Comparison of ENCODE assay signal across 8 cellular contexts in the genomic region with DNA sequence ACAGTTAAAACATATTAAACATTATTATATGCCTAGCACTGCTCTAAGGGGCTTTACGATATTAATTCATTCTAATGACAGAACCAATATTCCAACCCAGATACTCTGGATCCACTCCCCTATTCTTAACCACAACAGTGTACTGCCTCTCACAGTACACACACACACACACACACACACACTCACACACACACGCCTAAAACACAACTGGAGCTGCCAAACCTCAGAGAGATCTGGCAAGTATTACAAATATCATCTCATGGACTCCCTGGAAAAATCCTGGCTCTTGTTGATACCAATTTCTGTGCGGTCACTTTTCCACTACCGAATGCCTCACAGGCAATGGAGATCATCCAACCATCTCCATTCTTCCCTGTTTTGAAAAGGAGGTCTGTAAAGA. TPM values are rescaled to one million over a fixed set of nuclear protein-coding genes. Genes with fewer than 3 reads are reported as not detected.
A peak's percentile ranks its signal among the peaks of the same experiment; 100 is the strongest.
DNase-seq lines count a peak whose midpoint lies in the region; ATAC-seq and TF ChIP-seq lines count a peak whose summit lies in the region.

No MANE protein-coding gene starts in this region.

- no peaks in the 10 kb centered on the region for H3K36me3 ChIP-seq in GM23338 (ENCODE audit: insufficient read depth)
- H3K36me3 ChIP-seq in cardiac muscle cell = no peaks in the 10 kb centered on the region
- peaks cover under 1% of the 10 kb centered on the region for H3K36me3 ChIP-seq in skeletal muscle satellite cell (ENCODE audit: insufficient read depth, low read length)
- H3K36me3 ChIP-seq in effector memory CD4-positive, alpha-beta T cell (ENCODE audit: control insufficient read depth, insufficient read depth, low read length) = peaks cover 6% of the 10 kb centered on the region

- H3K9me3 ChIP-seq in cardiac muscle cell (ENCODE audit: low read depth) = no peaks in the 10 kb centered on the region
- no peaks in the 10 kb centered on the region for H3K9me3 ChIP-seq in skeletal muscle satellite cell (replicated peaks; ENCODE audit: low read length)
- no peaks in the 10 kb centered on the region for H3K9me3 ChIP-seq in effector memory CD4-positive, alpha-beta T cell (ENCODE audit: control insufficient read depth, low read length)

- H3K4me1 ChIP-seq in GM23338 (ENCODE audit: insufficient read depth) (peaks cover 14% of the 10 kb centered on the region), cardiac muscle cell (ENCODE audit: low read depth) (peaks cover 6% of the 10 kb centered on the region), skeletal muscle satellite cell (ENCODE audit: control insufficient read depth, insufficient read depth, low read length) (peaks cover 17% of the 10 kb centered on the region)
- peaks cover 4% of the 10 kb centered on the region for H3K4me1 ChIP-seq in effector memory CD4-positive, alpha-beta T cell (ENCODE audit: control insufficient read depth, insufficient read depth, low read length, poor library complexity, severe bottlenecking)

- H3K27ac ChIP-seq in GM23338 (ENCODE audit: low read depth) (no peak overlapping the region), cardiac muscle cell (peak overlapping the region; percentile 90)
- H3K27ac ChIP-seq in effector memory CD4-positive, alpha-beta T cell (ENCODE audit: insufficient read depth, low read length, poor library complexity, severe bottlenecking) = no peak overlapping the region

- H3K79me2 ChIP-seq in GM23338 (replicated peaks; ENCODE audit: insufficient read depth) = peaks cover 42% of the 10 kb centered on the region

- H3K27me3 Mint-ChIP-seq in GM23338 (ENCODE audit: insufficient read depth, low read depth, poor library complexity) = peaks cover 6% of the 10 kb centered on the region
- peaks cover 3% of the 10 kb centered on the region; the same call in 1 of the 2 replicates for H3K27me3 Mint-ChIP-seq in WTC11 (ENCODE audit: low read depth)

- H3K27me3 ChIP-seq in GM23338 (ENCODE audit: insufficient read depth) (no peaks in the 10 kb centered on the region), cardiac muscle cell (peaks cover 3% of the 10 kb centered on the region), skeletal muscle satellite cell (ENCODE audit: control insufficient read depth, insufficient read depth, low read length) (peaks cover 8% of the 10 kb centered on the region)
- no peaks in the 10 kb centered on the region for H3K27me3 ChIP-seq in effector memory CD4-positive, alpha-beta T cell (replicated peaks; ENCODE audit: control insufficient read depth, insufficient read depth, low read length, poor library complexity, severe bottlenecking)

- DNase-seq in GM23338 (ENCODE audit: low spot score) = no peak
- DNase-seq in WTC11 (ENCODE audit: low spot score) = no peak
- DNase-seq in cardiac muscle cell (ENCODE audit: low read depth in 1 of 2, low spot score in 1 of 2) = peak; percentile 0 to 75
- no peak for DNase-seq in GM20000 (ENCODE audit: low spot score)
- DNase-seq in NCI-H748 (lab: John Stamatoyannopoulos, UW; ENCODE audit: unreplicated experiment) = no peak
- DNase-seq in NCI-H2107 treated with DMSO at 0.1 percent for 48 hours (lab: John Stamatoyannopoulos, UW; ENCODE audit: unreplicated experiment) = no peak
- DNase-seq in effector memory CD4-positive, alpha-beta T cell = no peak

- H3K27ac Mint-ChIP-seq in GM23338 (no peak overlapping the region), WTC11 (no peak overlapping the region; the same call in 1 of the 2 replicates)

- POLR2A ChIA-PET in WTC11 (lab: Charles Lee) = interaction anchor here (1.7 kb wide), 1 partner anchor 33 kb away, joined by 5 read pairs; the partner anchor contains the start of gene ZNF780B

- H3K4me1 Mint-ChIP-seq in GM23338 (peaks cover 15% of the 10 kb centered on the region), WTC11 (peaks cover 15% of the 10 kb centered on the region)

- H2AFZ ChIP-seq in GM23338 = no peak overlapping the region

- ATAC-seq in GM23338 (no peak), WTC11 (no peak)

- no peaks in the 10 kb centered on the region for H3K9me2 ChIP-seq in GM23338 (ENCODE audit: insufficient read depth)

- no peaks in the 10 kb centered on the region for H4K20me1 ChIP-seq in GM23338 (replicated peaks; ENCODE audit: insufficient read depth)

- H3K9me3 Mint-ChIP-seq in GM23338 (no peaks in the 10 kb centered on the region), WTC11 (peaks cover 9% of the 10 kb centered on the region)

- TF ChIP-seq CTCF in GM23338 (conservative IDR thresholded peaks at IDR 0.05; ENCODE audit: low read depth in 2 of 2) (no peak), WTC11 (IDR thresholded peaks at IDR 0.05) (no peak), cardiac muscle cell (IDR thresholded peaks at IDR 0.05; ENCODE audit: low read depth, low read length) (no peak), GM20000 (IDR thresholded peaks at IDR 0.05; ENCODE audit: extremely low read depth, missing control alignments) (no peak)

- CTCF ChIA-PET in WTC11 (lab: Charles Lee) = no interaction called here

- H3F3A ChIP-seq in GM23338 (replicated peaks; ENCODE audit: low read depth) = no peaks in the 10 kb centered on the region

- H3K4me3 ChIP-seq in GM23338 (peak overlapping the region; percentile 92), cardiac muscle cell (peak overlapping the region; percentile 71), skeletal muscle satellite cell (ENCODE audit: low read length) (peak overlapping the region; percentile 92)
- H3K4me3 ChIP-seq in effector memory CD4-positive, alpha-beta T cell (ENCODE audit: insufficient read depth, low read depth, low read length, poor library complexity, severe bottlenecking) = no peak overlapping the region

- peak overlapping the region; percentile 92 for H3K9ac ChIP-seq in skeletal muscle satellite cell (ENCODE audit: low read depth, low read length)

- peaks cover 9% of the 10 kb centered on the region; the same call in 2 of the 3 replicates for H3K36me3 Mint-ChIP-seq in GM23338 (ENCODE audit: low read depth)
- H3K36me3 Mint-ChIP-seq in WTC11 = peaks cover 11% of the 10 kb centered on the region; the same call in 1 of the 2 replicates

- H3K4me2 ChIP-seq in GM23338 (peak overlapping the region; percentile 78), skeletal muscle satellite cell (ENCODE audit: low read length) (peak overlapping the region; percentile 88)

- H3K4me3 Mint-ChIP-seq in GM23338 (peak overlapping the region; percentile 100), WTC11 (peak overlapping the region; percentile 100)

TF ChIP-seq in GM23338, 12 proteins besides CTCF, POLR2A, EP300 and RAD21 (continues in another document):
- no peak for TF ChIP-seq ZNF114 (CRISPR knock-in tag; IDR thresholded peaks at IDR 0.05)
- TF ChIP-seq STAT1 (IDR thresholded peaks at IDR 0.05; ENCODE audit: unreplicated experiment) = no peak
- no peak for TF ChIP-seq EZH2phosphoT487 (IDR thresholded peaks at IDR 0.05; ENCODE audit: unreplicated experiment)
- TF ChIP-seq NANOG (IDR thresholded peaks at IDR 0.05; ENCODE audit: borderline replicate concordance) = no peak

TF ChIP-seq in WTC11, 78 proteins besides CTCF, POLR2A, EP300 and RAD21 (continues in another document):
- TF ChIP-seq ZNF263 (CRISPR knock-in tag; IDR thresholded peaks at IDR 0.05; ENCODE audit: low read depth) (no peak), ATF1 (CRISPR knock-in tag; IDR thresholded peaks at IDR 0.05) (no peak), ZNF423 (CRISPR knock-in tag; IDR thresholded peaks at IDR 0.05) (no peak), MXD4 (CRISPR knock-in tag; IDR thresholded peaks at IDR 0.05; ENCODE audit: borderline replicate concordance) (no peak)
- TF ChIP-seq, protein P1, sequence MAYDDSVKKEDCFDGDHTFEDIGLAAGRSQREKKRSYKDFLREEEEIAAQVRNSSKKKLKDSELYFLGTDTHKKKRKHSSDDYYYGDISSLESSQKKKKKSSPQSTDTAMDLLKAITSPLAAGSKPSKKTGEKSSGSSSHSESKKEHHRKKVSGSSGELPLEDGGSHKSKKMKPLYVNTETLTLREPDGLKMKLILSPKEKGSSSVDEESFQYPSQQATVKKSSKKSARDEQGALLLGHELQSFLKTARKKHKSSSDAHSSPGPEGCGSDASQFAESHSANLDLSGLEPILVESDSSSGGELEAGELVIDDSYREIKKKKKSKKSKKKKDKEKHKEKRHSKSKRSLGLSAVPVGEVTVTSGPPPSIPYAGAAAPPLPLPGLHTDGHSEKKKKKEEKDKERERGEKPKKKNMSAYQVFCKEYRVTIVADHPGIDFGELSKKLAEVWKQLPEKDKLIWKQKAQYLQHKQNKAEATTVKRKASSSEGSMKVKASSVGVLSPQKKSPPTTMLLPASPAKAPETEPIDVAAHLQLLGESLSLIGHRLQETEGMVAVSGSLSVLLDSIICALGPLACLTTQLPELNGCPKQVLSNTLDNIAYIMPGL (CRISPR knock-in tag; IDR thresholded peaks at IDR 0.05) = no peak
- TF ChIP-seq, protein P2, sequence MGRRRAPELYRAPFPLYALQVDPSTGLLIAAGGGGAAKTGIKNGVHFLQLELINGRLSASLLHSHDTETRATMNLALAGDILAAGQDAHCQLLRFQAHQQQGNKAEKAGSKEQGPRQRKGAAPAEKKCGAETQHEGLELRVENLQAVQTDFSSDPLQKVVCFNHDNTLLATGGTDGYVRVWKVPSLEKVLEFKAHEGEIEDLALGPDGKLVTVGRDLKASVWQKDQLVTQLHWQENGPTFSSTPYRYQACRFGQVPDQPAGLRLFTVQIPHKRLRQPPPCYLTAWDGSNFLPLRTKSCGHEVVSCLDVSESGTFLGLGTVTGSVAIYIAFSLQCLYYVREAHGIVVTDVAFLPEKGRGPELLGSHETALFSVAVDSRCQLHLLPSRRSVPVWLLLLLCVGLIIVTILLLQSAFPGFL (CRISPR knock-in tag; IDR thresholded peaks at IDR 0.05; ENCODE audit: borderline replicate concordance) = no peak

RNA-seq across cellular contexts. Expression of gene ZNF780A, which starts 1.3 kb away (rescaled TPM):
- 15.0 and 23.6 TPM in 2 replicates for total RNA-seq in GM23338 (2014; rRNA removed; shearing (Covaris generic))
- polyA plus RNA-seq in GM23338 (2016; fragmentation: Nextera tagmentation; extraction: Ambion mirVana) (11.8 and 12.3 TPM in 2 replicates), cardiac muscle cell (8.5 and 10.4 TPM in 2 replicates)
- total RNA-seq in WTC11 (2021) (14.5 to 20.5 TPM (median 15.9 TPM) in 3 replicates), cardiac muscle cell (15.4 and 20.8 TPM in 2 replicates)
- total RNA-seq in skeletal muscle satellite cell (2012; rRNA removed) = 14.0 and 15.5 TPM in 2 replicates

RNA-seq across cellular contexts. Expression of gene ZNF780B, which starts 33.4 kb away (rescaled TPM):
- 11.0 and 11.2 TPM in 2 replicates for total RNA-seq in GM23338 (2014; rRNA removed; shearing (Covaris generic))
- polyA plus RNA-seq in GM23338 (2016; fragmentation: Nextera tagmentation; extraction: Ambion mirVana) = 3.8 and 4.9 TPM in 2 replicates
- total RNA-seq in WTC11 (2021) = 21.1 to 23.7 TPM (median 22.9 TPM) in 3 replicates
- 21.4 and 46.7 TPM in 2 replicates for total RNA-seq in cardiac muscle cell
- 10.3 and 19.2 TPM in 2 replicates for polyA plus RNA-seq in cardiac muscle cell
- 18.3 and 22.3 TPM in 2 replicates for total RNA-seq in skeletal muscle satellite cell (2012; rRNA removed)

Comparison
In these comparisons a context has a peak if more than half of its experiments do, and no peak if none do; other contexts are left out.
1. DNase-seq: peak in cardiac muscle cell (2 of 2); none in GM23338 (single experiment), WTC11 (single experiment), GM20000 (single experiment), NCI-H748 (single experiment), NCI-H2107 treated with DMSO at 0.1 percent for 48 hours (single experiment) and effector memory CD4-positive, alpha-beta T cell (0 of 3).